Comparison of ENCODE assay signal across 8 cellular contexts in genomic region chr15:89358435-89358754, GRCh38. TPM values are rescaled to one million over a fixed set of nuclear protein-coding genes. Genes with fewer than 3 reads are reported as not detected.
A peak's percentile ranks its signal among the peaks of the same experiment; 100 is the strongest.
DNase-seq lines count a peak whose midpoint lies in the region; ATAC-seq and TF ChIP-seq lines count a peak whose summit lies in the region.

No MANE protein-coding gene starts in this region.

- H3K9me3 ChIP-seq in DOHH2 (ENCODE audit: control insufficient read depth, insufficient read depth, low read length) (no peaks in the 10 kb centered on the region), neural progenitor cell (ENCODE audit: low read depth) (no peaks in the 10 kb centered on the region)

- no peak overlapping the region for H3K9ac ChIP-seq in neural progenitor cell

- H3K4me3 Mint-ChIP-seq in brain (peak overlapping the region; percentile 81 to 90 (median 84)), neural progenitor cell (peak overlapping the region; percentile 78)

- H3F3A ChIP-seq in DOHH2 (ENCODE audit: control insufficient read depth, insufficient read depth) (no peaks in the 10 kb centered on the region), neural progenitor cell (ENCODE audit: low read depth) (peaks cover 29% of the 10 kb centered on the region)

- H3K27me3 ChIP-seq in DOHH2 (ENCODE audit: control insufficient read depth, low read length) (peaks cover 79% of the 10 kb centered on the region), neural progenitor cell (peaks cover 100% of the 10 kb centered on the region)

- ATAC-seq in HG03354 (IDR thresholded peaks at IDR 0.05; ENCODE audit: poor library complexity, severe bottlenecking, unreplicated experiment) = peak; percentile 13
- no peak for ATAC-seq in HG02571 (IDR thresholded peaks at IDR 0.05; ENCODE audit: unreplicated experiment)
- ATAC-seq in HG03521 (IDR thresholded peaks at IDR 0.05; ENCODE audit: unreplicated experiment) = no peak
- no peak for ATAC-seq in HG03460 (IDR thresholded peaks at IDR 0.05; ENCODE audit: unreplicated experiment)

- H3K27me3 Mint-ChIP-seq in brain = peaks cover 32% of the 10 kb centered on the region
- H3K27me3 Mint-ChIP-seq in neural progenitor cell (ENCODE audit: insufficient read depth, low read depth) = peaks cover 73% of the 10 kb centered on the region

- no peak overlapping the region for H2AFZ ChIP-seq in neural progenitor cell (replicated peaks)

- H3K4me1 ChIP-seq in DOHH2 (ENCODE audit: control insufficient read depth, low read length) (peaks cover 9% of the 10 kb centered on the region; the same call in 1 of the 2 replicates), neural progenitor cell (peaks cover 17% of the 10 kb centered on the region)

- TF ChIP-seq CTCF in DOHH2 (IDR thresholded peaks at IDR 0.05; ENCODE audit: low read depth, low read length, poor library complexity, severe bottlenecking) (no peak), brain (conservative IDR thresholded peaks at IDR 0.05) (no peak), neural progenitor cell (IDR thresholded peaks at IDR 0.05) (no peak)

- peak overlapping the region in 3 of 5 experiments; percentile 86 to 97 (median 95) for H3K27ac Mint-ChIP-seq in brain
- no peak overlapping the region for H3K27ac Mint-ChIP-seq in neural progenitor cell

- H3K4me3 ChIP-seq in DOHH2 (ENCODE audit: low read length) = peak overlapping the region; percentile 79
- H3K4me3 ChIP-seq in neural progenitor cell = peak overlapping the region; percentile 55

- DNase-seq in neural progenitor cell (ENCODE audit: low spot score) (no peak), A172 (ENCODE audit: low spot score) (no peak)

- H3K9me3 Mint-ChIP-seq in brain (peaks cover 0 to 5% (median 0%) of the 10 kb centered on the region in 5 experiments), neural progenitor cell (no peaks in the 10 kb centered on the region)

- H3K36me3 ChIP-seq in DOHH2 (ENCODE audit: control insufficient read depth, low read length) (no peaks in the 10 kb centered on the region), neural progenitor cell (no peaks in the 10 kb centered on the region)

- H3K27ac ChIP-seq in DOHH2 (ENCODE audit: low read depth, low read length) = no peak overlapping the region
- no peak overlapping the region for H3K27ac ChIP-seq in neural progenitor cell

- H3K36me3 Mint-ChIP-seq in brain (no peaks in the 10 kb centered on the region), neural progenitor cell (no peaks in the 10 kb centered on the region)

- H4K20me1 ChIP-seq in DOHH2 (ENCODE audit: control insufficient read depth, insufficient read depth, low read depth, low read length) = no peaks in the 10 kb centered on the region
- H4K20me1 ChIP-seq in neural progenitor cell (ENCODE audit: low read depth) = peaks cover 61% of the 10 kb centered on the region

- H3K4me1 Mint-ChIP-seq in brain (peaks cover 63% of the 10 kb centered on the region), neural progenitor cell (peaks cover 29% of the 10 kb centered on the region)

- H3K9me2 ChIP-seq in DOHH2 (replicated peaks; ENCODE audit: control insufficient read depth, low read length) = no peaks in the 10 kb centered on the region

- no peaks in the 10 kb centered on the region for H3K79me2 ChIP-seq in DOHH2 (ENCODE audit: control insufficient read depth, low read length)
- H3K79me2 ChIP-seq in neural progenitor cell (ENCODE audit: low read depth) = no peaks in the 10 kb centered on the region

- H3K4me2 ChIP-seq in DOHH2 (ENCODE audit: low read length) = peak overlapping the region; percentile 84
- H3K4me2 ChIP-seq in neural progenitor cell = peak overlapping the region; percentile 96

RNA-seq across cellular contexts. Expression of gene POLG, which starts 23.8 kb away (rescaled TPM):
- polyA plus RNA-seq in brain (ENCODE audit: insufficient read depth, low read depth, low replicate concordance) = 36.8 TPM
- 25.2 and 43.5 TPM in 2 replicates for total RNA-seq in neural progenitor cell (ENCODE audit: low replicate concordance)
- total RNA-seq in A172 (2014; rRNA removed; shearing (Covaris generic)) = 40.2 and 46.5 TPM in 2 replicates
